ENCODE assay signal across 4 cellular contexts in the genomic region with DNA sequence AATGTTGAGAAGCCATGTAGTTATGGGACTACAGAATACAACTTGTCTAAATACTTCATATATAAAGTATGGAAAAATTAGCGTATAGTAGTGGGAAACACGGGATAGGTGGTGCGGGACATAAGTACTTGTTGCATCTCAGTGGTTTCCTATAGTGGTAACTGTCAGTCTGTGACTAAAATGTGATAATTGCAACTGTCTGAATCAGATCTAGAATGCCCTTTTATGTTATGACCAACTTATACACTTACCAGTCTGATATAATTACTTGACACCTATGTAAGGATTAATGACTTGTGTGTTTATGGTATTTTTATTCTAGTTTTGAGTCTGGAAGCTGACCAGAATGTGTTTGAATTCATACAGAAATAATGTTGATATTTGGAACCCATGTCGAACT. TPM values are rescaled to one million over a fixed set of nuclear protein-coding genes. Genes with fewer than 3 reads are reported as not detected.
"Had no signal": no experiment of that assay in that cellular context is flagged by ENCODE, and none has a peak within 500 bp of the region (broad histone marks: within the 10 kb centered on the region; RNA-seq: fewer than 3 reads in every experiment).

No MANE protein-coding gene starts in this region.

RNA-seq across cellular contexts. Expression of gene CD8B, which starts 9.3 kb away (rescaled TPM):
- total RNA-seq: neural crest cell, osteocyte, pulmonary artery endothelial cell, smooth muscle cell had no signal
